17 cellular contexts compared by ENCODE assay signal in genomic region chr2:241618836-241619235, GRCh38. TPM values are rescaled to one million over a fixed set of nuclear protein-coding genes. Genes with fewer than 3 reads are reported as not detected.
DNase-seq lines count a peak whose midpoint lies in the region; ATAC-seq, FAIRE-seq and TF ChIP-seq lines count a peak whose summit lies in the region.
"Had no signal": no experiment of that assay in that cellular context is flagged by ENCODE, and none has a peak within 500 bp of the region (broad histone marks: within the 10 kb centered on the region; RNA-seq: fewer than 3 reads in every experiment).

No MANE protein-coding gene starts in this region.

- H3K4me1 ChIP-seq in BLaER1 treated with 17β-estradiol and CSF1 and Interleukin-3, amounts not matched to agents 10 nM and 100 nM: peaks cover 48 to 63% (median 54%) of the 10 kb centered on the region in 10 experiments
- H3K4me1 ChIP-seq in endothelial cell of umbilical vein (ENCODE audit: control insufficient read depth, extremely low read depth, insufficient read depth, low read length): peaks cover 13% of the 10 kb centered on the region

- TF ChIP-seq CTCF in SU-DHL-6 (IDR thresholded peaks at IDR 0.05; ENCODE audit: insufficient read depth, low read length, poor library complexity, severe bottlenecking) (no peak), endothelial cell of umbilical vein (IDR thresholded peaks at IDR 0.05; ENCODE audit: extremely low read depth in 1 of 2, insufficient read depth in 1 of 2, low read depth in 1 of 2, low read length in 2 of 2) (no peak)

- H3K27ac ChIP-seq in BLaER1 treated with 17β-estradiol and CSF1 and Interleukin-3, amounts not matched to agents 10 nM and 100 nM: peak overlapping the region; percentile 72 to 93 (median 86)
- H3K27ac ChIP-seq in SU-DHL-6 (ENCODE audit: low read depth, low read length) (no peak overlapping the region), endothelial cell of umbilical vein (ENCODE audit: insufficient read depth, low read depth, low read length) (peak overlapping the region; percentile 10)
- H3K27ac ChIP-seq: thoracic aorta had no signal

- H3F3A ChIP-seq in SU-DHL-6 (ENCODE audit: insufficient read depth): 0 out of 2 replicates have a peak, but pooled peaks cover 3% of the 10 kb centered on the region

- H3K9me1 ChIP-seq in endothelial cell of umbilical vein (replicated peaks; ENCODE audit: control insufficient read depth, extremely low read depth, insufficient read depth, low read length): no peaks in the 10 kb centered on the region

- H3K36me3 Mint-ChIP-seq in activated T-cell treated with anti-CD3 and anti-CD28 coated beads, Interleukin-2, amount 50 U/mL, for 4 hours (ENCODE audit: insufficient read depth): peaks cover 18% of the 10 kb centered on the region
- H3K36me3 Mint-ChIP-seq in activated T-cell treated with anti-CD3 and anti-CD28 coated beads, Interleukin-2, amount 50 U/mL, for 72 hours (ENCODE audit: insufficient read depth in 2 of 2): peaks cover 15 to 25% of the 10 kb centered on the region in 2 donors

- H3K4me3 ChIP-seq in BLaER1 treated with 17β-estradiol and CSF1 and Interleukin-3, amounts not matched to agents 10 nM and 100 nM: peak overlapping the region; percentile 49 to 68 (median 58); a peak in 18 of 20 replicates
- H3K4me3 ChIP-seq in SU-DHL-6 (ENCODE audit: insufficient read depth, low read length, poor library complexity, severe bottlenecking) (no peak overlapping the region), endothelial cell of umbilical vein (replicated peaks in 1 of 3; ENCODE audit: insufficient read depth in 1 of 3, low read depth in 1 of 3, low read length in 3 of 3) (no peak overlapping the region)
- H3K4me3 ChIP-seq: thoracic aorta had no signal

- CTCF ChIA-PET in endothelial cell of umbilical vein (lab: Charles Lee): interaction anchor here (1.5 kb wide), 2 partner anchors 13 to 15 kb away, joined by 4 to 5 read pairs; no protein-coding TSS in a partner anchor

- H2AFZ ChIP-seq in SU-DHL-6 (ENCODE audit: low read depth, low read length, severe bottlenecking): no peak overlapping the region
- H2AFZ ChIP-seq in endothelial cell of umbilical vein (ENCODE audit: low read depth, low read length): no peak overlapping the region

- no peaks in the 10 kb centered on the region for H3K27me3 Mint-ChIP-seq in activated T-cell treated with anti-CD3 and anti-CD28 coated beads, Interleukin-2, amount 50 U/mL, for 4 hours (ENCODE audit: low read depth)
- H3K27me3 Mint-ChIP-seq in activated T-cell treated with anti-CD3 and anti-CD28 coated beads, Interleukin-2, amount 50 U/mL, for 72 hours (ENCODE audit: low read depth): no peaks in the 10 kb centered on the region
- H3K27me3 Mint-ChIP-seq: CD4-positive, alpha-beta memory T cell had no signal

- no peak for FAIRE-seq in endothelial cell of umbilical vein (lab: Jason Lieb, UNC)
- FAIRE-seq: frontal cortex had no signal

- H3K4me1 Mint-ChIP-seq in activated T-cell treated with anti-CD3 and anti-CD28 coated beads, Interleukin-2, amount 50 U/mL, for 4 hours (ENCODE audit: low read depth): peaks cover 46% of the 10 kb centered on the region
- H3K4me1 Mint-ChIP-seq in activated T-cell treated with anti-CD3 and anti-CD28 coated beads, Interleukin-2, amount 50 U/mL, for 72 hours (ENCODE audit: low read depth): peaks cover 55% of the 10 kb centered on the region

- H3K9ac ChIP-seq in BLaER1 treated with 17β-estradiol and CSF1 and Interleukin-3, amounts not matched to agents 10 nM and 100 nM: peak overlapping the region; percentile 74 to 83 (median 78)
- 0 out of 2 replicates have a peak overlapping the region, but pooled peaks have one; percentile 34 for H3K9ac ChIP-seq in SU-DHL-6 (ENCODE audit: low read length)
- no peak overlapping the region for H3K9ac ChIP-seq in endothelial cell of umbilical vein (replicated peaks; ENCODE audit: extremely low read depth, insufficient read depth, low read length)

- no peaks in the 10 kb centered on the region for H3K9me2 ChIP-seq in SU-DHL-6 (replicated peaks; ENCODE audit: insufficient read depth, low read length)

- no TSS peak for BruUV-seq in endothelial cell of umbilical vein (replicated peaks; lab: Mats Ljungman, UMichigan)

- H3K9me3 Mint-ChIP-seq in activated T-cell treated with anti-CD3 and anti-CD28 coated beads, Interleukin-2, amount 50 U/mL, for 4 hours: peaks cover 3% of the 10 kb centered on the region
- H3K9me3 Mint-ChIP-seq in activated T-cell treated with anti-CD3 and anti-CD28 coated beads, Interleukin-2, amount 50 U/mL, for 72 hours: peaks cover 2 to 3% of the 10 kb centered on the region in 2 donors
- H3K9me3 Mint-ChIP-seq: CD4-positive, alpha-beta memory T cell had no signal

- H3K79me2 ChIP-seq in SU-DHL-6 (ENCODE audit: insufficient read depth, low read length): peaks cover 65% of the 10 kb centered on the region
- peaks cover 52% of the 10 kb centered on the region for H3K79me2 ChIP-seq in endothelial cell of umbilical vein (ENCODE audit: control insufficient read depth, insufficient read depth, low read length)

- H3K36me3 ChIP-seq in BLaER1 treated with 17β-estradiol and CSF1 and Interleukin-3, amounts not matched to agents 10 nM and 100 nM: peaks cover 0 to 65% (median 31%) of the 10 kb centered on the region in 11 experiments; a peak in 20 of 22 replicates
- no peaks in the 10 kb centered on the region for H3K36me3 ChIP-seq in SU-DHL-6 (ENCODE audit: low read length)
- no peaks in the 10 kb centered on the region for H3K36me3 ChIP-seq in endothelial cell of umbilical vein (ENCODE audit: control insufficient read depth in 2 of 2, extremely low read depth in 1 of 2, insufficient read depth in 2 of 2, low read length in 2 of 2)
- H3K36me3 ChIP-seq: thoracic aorta had no signal

- peak overlapping the region; percentile 82 to 98 (median 94) for H3K4me2 ChIP-seq in BLaER1 treated with 17β-estradiol and CSF1 and Interleukin-3, amounts not matched to agents 10 nM and 100 nM
- H3K4me2 ChIP-seq in SU-DHL-6 (ENCODE audit: low read depth, low read length, poor library complexity, severe bottlenecking): no peak overlapping the region
- H3K4me2 ChIP-seq in endothelial cell of umbilical vein (ENCODE audit: insufficient read depth, low read length): no peak overlapping the region

- no peak for TF ChIP-seq POLR2A in endothelial cell of umbilical vein (IDR thresholded peaks at IDR 0.05; ENCODE audit: low read depth, low read length)

- peaks cover 0 to 14% (median 0%) of the 10 kb centered on the region in 11 experiments; a peak in 6 of 22 replicates for H3K9me3 ChIP-seq in BLaER1 treated with 17β-estradiol and CSF1 and Interleukin-3, amounts not matched to agents 10 nM and 100 nM (replicated peaks in 1 of 11)
- no peaks in the 10 kb centered on the region for H3K9me3 ChIP-seq in SU-DHL-6 (ENCODE audit: insufficient read depth, low read length)
- no peaks in the 10 kb centered on the region for H3K9me3 ChIP-seq in endothelial cell of umbilical vein (replicated peaks; ENCODE audit: control insufficient read depth, insufficient read depth, low read length)
- H3K9me3 ChIP-seq: thoracic aorta had no signal

- POLR2A ChIA-PET in endothelial cell of umbilical vein (lab: Charles Lee): no interaction called here

- peak overlapping the region; percentile 25 for H3K4me3 Mint-ChIP-seq in activated T-cell treated with anti-CD3 and anti-CD28 coated beads, Interleukin-2, amount 50 U/mL, for 4 hours
- H3K4me3 Mint-ChIP-seq in activated T-cell treated with anti-CD3 and anti-CD28 coated beads, Interleukin-2, amount 50 U/mL, for 72 hours: peak overlapping the region in 1 of 2 donors; percentile 81

- H4K20me1 ChIP-seq in BLaER1 treated with 17β-estradiol and CSF1 and Interleukin-3, amounts not matched to agents 10 nM and 100 nM: peaks cover 0 to 64% (median 13%) of the 10 kb centered on the region in 11 experiments; a peak in 12 of 22 replicates
- H4K20me1 ChIP-seq in SU-DHL-6 (ENCODE audit: low read depth, low read length): no peaks in the 10 kb centered on the region; the same call in 1 of the 2 replicates
- peaks cover 2% of the 10 kb centered on the region for H4K20me1 ChIP-seq in endothelial cell of umbilical vein (replicated peaks; ENCODE audit: control insufficient read depth, extremely low read depth, insufficient read depth, low read length)

- no peak overlapping the region for H3K27ac Mint-ChIP-seq in activated T-cell treated with anti-CD3 and anti-CD28 coated beads, Interleukin-2, amount 50 U/mL, for 72 hours

- no peaks in the 10 kb centered on the region for H3K27me3 ChIP-seq in BLaER1 treated with 17β-estradiol and CSF1 and Interleukin-3, amounts not matched to agents 10 nM and 100 nM
- H3K27me3 ChIP-seq in SU-DHL-6 (ENCODE audit: low read length) (no peaks in the 10 kb centered on the region), endothelial cell of umbilical vein (ENCODE audit: control insufficient read depth in 2 of 2, insufficient read depth in 2 of 2, low read length in 2 of 2) (no peaks in the 10 kb centered on the region)

- DNase-seq in activated T-cell treated with anti-CD3 and anti-CD28 coated beads, Interleukin-2, amount 50 U/mL, for 4 hours: no peak
- DNase-seq in activated T-cell treated with anti-CD3 and anti-CD28 coated beads, Interleukin-2, amount 50 U/mL, for 72 hours: no peak
- DNase-seq in endothelial cell of umbilical vein (ENCODE audit: low read depth, low spot score) (no peak), DMS79 (lab: John Stamatoyannopoulos, UW) (no peak), head of caudate nucleus (no peak)
- DNase-seq: anterior cingulate cortex; caudate nucleus; CD4-positive, alpha-beta memory T cell; DMS53; NCI-H1048; NCI-H2029 treated with DMSO at 0.1 percent for 48 hours; NK-92 treated with Interleukin-12 subunit alpha and Interleukin-12 subunit beta, amount 100 ng/mL, for 24 hours had no signal

- dilution Hi-C loops in endothelial cell of umbilical vein (cut with MboI; ENCODE audit: extremely low pct_ligation_motif_present, low sequenced_read_pairs): no loop called here

- intact Hi-C loops in endothelial cell of umbilical vein (cut with micrococcal nuclease) (no loop called here), head of caudate nucleus (cut with DNase I) (no loop called here)

- no peak for ATAC-seq in activated T-cell treated with anti-CD3 and anti-CD28 coated beads, Interleukin-2, amount 50 U/mL, for 4 hours
- ATAC-seq in activated T-cell treated with anti-CD3 and anti-CD28 coated beads, Interleukin-2, amount 50 U/mL, for 72 hours (replicated peaks in 1 of 2): no peak
- no peak for ATAC-seq in HG03354 (IDR thresholded peaks at IDR 0.05; ENCODE audit: poor library complexity, severe bottlenecking, unreplicated experiment)

RNA-seq across cellular contexts. Expression of gene THAP4, which starts 18.1 kb away (rescaled TPM):
- total RNA-seq in activated T-cell treated with anti-CD3 and anti-CD28 coated beads, Interleukin-2, amount 50 U/mL, for 4 hours: 10 to 100 TPM; 58.6 to 61.8 (median 59.0) TPM
- total RNA-seq in activated T-cell treated with anti-CD3 and anti-CD28 coated beads, Interleukin-2, amount 50 U/mL, for 72 hours: 10 to 100 TPM; 41.8 to 50.9 TPM
- total RNA-seq in endothelial cell of umbilical vein: 47.4 and 49.0 TPM in 2 replicates
- 45.4 and 51.2 TPM in 2 replicates for polyA plus RNA-seq in endothelial cell of umbilical vein
- 51.7 and 53.1 TPM in 2 replicates for polyA plus RNA-seq in endothelial cell of umbilical vein (2011; cell fraction: cytosol; rRNA removed)
- 19.6 and 25.8 TPM in 2 replicates for polyA plus RNA-seq in endothelial cell of umbilical vein (2011; cell fraction: nucleus; rRNA removed)
- polyA plus RNA-seq in endothelial cell of umbilical vein (2012): 51.4 and 55.2 TPM in 2 replicates
- 21.9 and 26.8 TPM in 2 replicates for polyA minus RNA-seq in endothelial cell of umbilical vein
- 28.1 TPM for polyA minus RNA-seq in endothelial cell of umbilical vein (2011; cell fraction: cytosol; rRNA and poly(A)+ RNA removed)
- 7.9 and 13.3 TPM in 2 replicates for polyA minus RNA-seq in endothelial cell of umbilical vein (2011; cell fraction: nucleus; rRNA and poly(A)+ RNA removed)

RNA-seq across cellular contexts. Expression of gene ATG4B, which starts 18.7 kb away (rescaled TPM):
- 10 to 100 TPM; 72.6 to 82.4 (median 75.3) TPM for total RNA-seq in activated T-cell treated with anti-CD3 and anti-CD28 coated beads, Interleukin-2, amount 50 U/mL, for 4 hours
- total RNA-seq in activated T-cell treated with anti-CD3 and anti-CD28 coated beads, Interleukin-2, amount 50 U/mL, for 72 hours: 100 to 1,000 TPM in 1 of 2 donors, 10 to 100 TPM in 1; 97.9 to 109 TPM
- total RNA-seq in endothelial cell of umbilical vein: 83.6 and 85.6 TPM in 2 replicates
- 113 and 142 TPM in 2 replicates for polyA plus RNA-seq in endothelial cell of umbilical vein
- polyA plus RNA-seq in endothelial cell of umbilical vein (2011; cell fraction: cytosol; rRNA removed): 91.3 and 94.0 TPM in 2 replicates
- 287 and 314 TPM in 2 replicates for polyA plus RNA-seq in endothelial cell of umbilical vein (2011; cell fraction: nucleus; rRNA removed)
- 77.3 and 139 TPM in 2 replicates for polyA plus RNA-seq in endothelial cell of umbilical vein (2012)
- 124 and 157 TPM in 2 replicates for polyA minus RNA-seq in endothelial cell of umbilical vein
- polyA minus RNA-seq in endothelial cell of umbilical vein (2011; cell fraction: cytosol; rRNA and poly(A)+ RNA removed): 36.5 TPM
- polyA minus RNA-seq in endothelial cell of umbilical vein (2011; cell fraction: nucleus; rRNA and poly(A)+ RNA removed): 85.8 and 105 TPM in 2 replicates

Comparison
In these comparisons a context has a peak if more than half of its experiments do, and no peak if none do; other contexts are left out.
1. H3K4me2 ChIP-seq: peak in BLaER1 treated with 17β-estradiol and CSF1 and Interleukin-3, amounts not matched to agents 10 nM and 100 nM (11 of 11); none in SU-DHL-6 (single experiment) and endothelial cell of umbilical vein (single experiment).
2. H3K4me3 ChIP-seq: peak in BLaER1 treated with 17β-estradiol and CSF1 and Interleukin-3, amounts not matched to agents 10 nM and 100 nM (10 of 10); none in SU-DHL-6 (single experiment) and endothelial cell of umbilical vein (0 of 3).